14 cellular contexts compared by ENCODE assay signal in the genomic region with DNA sequence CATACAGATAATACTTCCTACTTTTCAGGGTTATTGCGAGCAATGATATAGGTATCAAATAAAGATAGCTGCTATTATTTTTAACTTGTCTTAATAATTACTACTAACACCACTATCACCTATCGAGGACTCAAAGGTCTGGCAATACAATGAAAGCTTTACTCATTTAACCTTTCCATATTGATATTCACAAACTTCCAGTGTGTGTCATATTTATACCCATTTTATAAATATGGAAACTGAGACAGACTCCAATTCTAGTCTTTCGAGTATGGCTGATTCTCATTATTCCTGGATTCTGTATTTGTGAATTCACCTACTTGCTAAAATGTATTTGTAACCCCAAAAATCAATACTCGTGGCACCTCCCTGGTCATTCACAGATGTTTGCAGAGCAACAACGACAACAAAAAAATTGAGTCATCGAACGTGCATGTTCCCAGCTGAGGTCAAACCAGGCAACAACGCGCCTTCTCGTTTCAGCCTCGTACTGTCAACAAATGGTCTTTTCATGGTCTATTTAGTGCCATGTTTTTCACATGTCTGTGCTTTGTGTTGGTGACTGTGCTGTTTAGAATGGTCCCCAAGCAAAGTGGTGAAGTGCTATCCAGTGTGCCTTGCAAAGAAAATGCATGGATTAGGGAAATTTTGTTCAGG. TPM values are rescaled to one million over a fixed set of nuclear protein-coding genes. Genes with fewer than 3 reads are reported as not detected.
DNase-seq lines count a peak whose midpoint lies in the region; ATAC-seq and TF ChIP-seq lines count a peak whose summit lies in the region.
"Had no signal": no experiment of that assay in that cellular context is flagged by ENCODE, and none has a peak within 500 bp of the region (broad histone marks: within the 10 kb centered on the region; RNA-seq: fewer than 3 reads in every experiment).

No MANE protein-coding gene starts in this region.

- no peak overlapping the region for H3K4me3 Mint-ChIP-seq in effector memory CD8-positive, alpha-beta T cell
- H3K4me3 Mint-ChIP-seq: B cell had no signal

- H3K14ac ChIP-seq in IMR-90 (replicated peaks; ENCODE audit: low read depth, low read length), result no peak overlapping the region

- no peaks in the 10 kb centered on the region for H3K9me3 ChIP-seq in IMR-90 (ENCODE audit: control insufficient read depth, insufficient read depth, low read length)
- H3K9me3 ChIP-seq in smooth muscle cell (replicated peaks; ENCODE audit: low read depth), result no peaks in the 10 kb centered on the region

- H3K4me3 ChIP-seq in IMR-90 (ENCODE audit: insufficient read depth, low read depth, low read length) (no peak overlapping the region), smooth muscle cell (no peak overlapping the region)

- H3K4me2 ChIP-seq in IMR-90 (ENCODE audit: low read depth, low read length), result no peak overlapping the region
- H3K4me2 ChIP-seq in smooth muscle cell, result no peak overlapping the region

- H4K5ac ChIP-seq in IMR-90 (ENCODE audit: low read depth, low read length), result no peak overlapping the region

- 0 out of 2 replicates have a peak overlapping the region, but pooled peaks have one; percentile 26 for H2AK5ac ChIP-seq in IMR-90 (ENCODE audit: low read depth, low read length)

- DNase-seq in IMR-90 (no peak), NCI-H748 treated with DMSO at 0.1 percent for 48 hours (lab: John Stamatoyannopoulos, UW) (peak; percentile 74), head of caudate nucleus (peak in 26 of 42 donors; percentile 20 to 80 (median 44)), smooth muscle cell (lab: John Stamatoyannopoulos, UW; ENCODE audit: unreplicated experiment) (no peak)
- no peak for DNase-seq in effector memory CD8-positive, alpha-beta T cell
- DNase-seq: activated CD8-positive, alpha-beta memory T cell treated with anti-CD3 and anti-CD28 coated beads, Interleukin-2, amount 50 U/mL, for 4 hours; activated gamma-delta T cell treated with Interleukin-2 at 50 U/mL for 16 hours; left cardiac atrium; stimulated activated naive CD8-positive, alpha-beta T cell treated with anti-CD3 and anti-CD28 coated beads, Interleukin-15, Interleukin-2, amounts not matched to agents 100 U/mL and 50 U/mL, for 24 hours; T-helper 2 cell had no signal

- H4K20me1 ChIP-seq in IMR-90 (ENCODE audit: insufficient read depth, low read length) (peaks cover 64% of the 10 kb centered on the region), smooth muscle cell (ENCODE audit: low read depth) (peaks cover 98% of the 10 kb centered on the region)

- no peaks in the 10 kb centered on the region for H3K36me3 ChIP-seq in IMR-90 (ENCODE audit: control insufficient read depth, insufficient read depth, low read length)
- no peaks in the 10 kb centered on the region for H3K36me3 ChIP-seq in smooth muscle cell (ENCODE audit: low read depth)

- dilution Hi-C loops in IMR-90 (cut with HindIII; ENCODE audit: low sequenced_read_pairs, unreplicated experiment), result no loop called here

- no peak overlapping the region for H3K4ac ChIP-seq in IMR-90 (ENCODE audit: low read depth, low read length)

- POLR2A ChIA-PET in IMR-90 (lab: Charles Lee; ENCODE audit: unreplicated experiment), result no interaction called here

- no peak overlapping the region for H2AK9ac ChIP-seq in IMR-90 (replicated peaks; ENCODE audit: low read depth, low read length, poor library complexity)

- TF ChIP-seq RAD21 in IMR-90 (IDR thresholded peaks at IDR 0.05; ENCODE audit: low read length), result no peak

- H4K8ac ChIP-seq in IMR-90 (ENCODE audit: low read depth in 2 of 2, low read length in 2 of 2), result no peak overlapping the region

- WGBS in IMR-90 (ENCODE audit: extremely low coverage in 2 of 2, insufficient read length in 1 of 2), 2 experiments, result 93% methylated on average over 8 of the region's 11 CpGs; no CpG with 5 or more reads in 1 of the 2 experiments
- WGBS in smooth muscle cell (ENCODE audit: low lambda C conversion rate), result 95% methylated on average over 11 of the region's 11 CpGs

- H3K27ac Mint-ChIP-seq in effector memory CD8-positive, alpha-beta T cell, result no peak overlapping the region
- H3K27ac Mint-ChIP-seq: B cell had no signal

- H2BK120ac ChIP-seq in IMR-90 (ENCODE audit: low read depth, low read length), result no peak overlapping the region

- peaks cover 18 to 47% of the 10 kb centered on the region in 2 donors for H3K4me1 Mint-ChIP-seq in effector memory CD8-positive, alpha-beta T cell (ENCODE audit: low read depth in 2 of 2)

- H2AFZ ChIP-seq in IMR-90 (replicated peaks; ENCODE audit: low read length, poor library complexity), result no peak overlapping the region
- no peak overlapping the region for H2AFZ ChIP-seq in smooth muscle cell (ENCODE audit: low read depth)

- H3K9ac ChIP-seq in IMR-90 (ENCODE audit: low read depth, low read length) (no peak overlapping the region), smooth muscle cell (ENCODE audit: low read depth) (no peak overlapping the region)

- H2BK5ac ChIP-seq in IMR-90 (ENCODE audit: low read depth, low read length, poor library complexity, severe bottlenecking), result no peak overlapping the region

- TF ChIP-seq CTCF in IMR-90 (conservative IDR thresholded peaks at IDR 0.05; ENCODE audit: low read depth, low read length) (no peak), smooth muscle cell (IDR thresholded peaks at IDR 0.05; ENCODE audit: borderline replicate concordance, insufficient read depth, poor library complexity, severe bottlenecking) (no peak)

- H4K91ac ChIP-seq in IMR-90 (ENCODE audit: insufficient read depth, low read depth, low read length), result no peak overlapping the region

- no peak overlapping the region for H2BK15ac ChIP-seq in IMR-90 (ENCODE audit: low read depth, low read length)

- H3K9me1 ChIP-seq in IMR-90 (ENCODE audit: insufficient read depth, low read length), result peaks cover 20% of the 10 kb centered on the region

- intact Hi-C loops in IMR-90 (cut with micrococcal nuclease), result no loop called here
- intact Hi-C loops in head of caudate nucleus (cut with DNase I), result no loop called here

- H3K18ac ChIP-seq in IMR-90 (ENCODE audit: low read depth, low read length), result no peak overlapping the region

- in situ Hi-C loops in IMR-90 (cut with MboI; ENCODE audit: low sequenced_read_pairs), result no loop called here

- no peak overlapping the region for H3K23ac ChIP-seq in IMR-90 (ENCODE audit: low read depth, low read length)

- no peak overlapping the region for H2BK20ac ChIP-seq in IMR-90 (ENCODE audit: low read depth, low read length)

- H3F3A ChIP-seq in smooth muscle cell (ENCODE audit: low read depth), result peaks cover 6% of the 10 kb centered on the region

- H3K27me3 Mint-ChIP-seq in effector memory CD8-positive, alpha-beta T cell, result no peaks in the 10 kb centered on the region
- H3K27me3 Mint-ChIP-seq: B cell had no signal

- H3K9me3 Mint-ChIP-seq in effector memory CD8-positive, alpha-beta T cell, result no peaks in the 10 kb centered on the region

- H3K4me1 ChIP-seq in IMR-90 (ENCODE audit: control insufficient read depth, insufficient read depth, low read length), result peaks cover 9% of the 10 kb centered on the region
- H3K4me1 ChIP-seq in smooth muscle cell (ENCODE audit: low read depth), result peaks cover 6% of the 10 kb centered on the region

- CTCF ChIA-PET in IMR-90 (lab: Yijun Ruan, JAX), result no interaction called here

- H3K79me2 ChIP-seq in smooth muscle cell (ENCODE audit: low read depth), result peaks cover 99% of the 10 kb centered on the region

- no TSS peak for BruUV-seq in IMR-90 (replicated peaks; lab: Mats Ljungman, UMichigan)

- no peak overlapping the region for H3K27ac ChIP-seq in IMR-90 (ENCODE audit: insufficient read depth, low read length)
- peak overlapping the region; percentile 45 for H3K27ac ChIP-seq in smooth muscle cell (ENCODE audit: low read depth)

- no peak overlapping the region for H3K56ac ChIP-seq in IMR-90 (ENCODE audit: extremely low read depth, insufficient read depth, low read length)

- TF ChIP-seq POLR2A in IMR-90 (IDR thresholded peaks at IDR 0.05; ENCODE audit: low read depth, low read length), result no peak

- peaks cover 24 to 75% of the 10 kb centered on the region in 2 experiments for H3K79me1 ChIP-seq in IMR-90 (ENCODE audit: low read depth in 1 of 2, low read length in 2 of 2)

- peaks cover 3% of the 10 kb centered on the region for H3K36me3 Mint-ChIP-seq in effector memory CD8-positive, alpha-beta T cell (ENCODE audit: insufficient read depth)

- no peak for ATAC-seq in IMR-90 (ENCODE audit: low read depth)
- no peak for ATAC-seq in effector memory CD8-positive, alpha-beta T cell (replicated peaks)
- no peak for ATAC-seq in HG03469 (IDR thresholded peaks at IDR 0.05; ENCODE audit: unreplicated experiment)
- no peak for ATAC-seq in GM21390 (IDR thresholded peaks at IDR 0.05; ENCODE audit: unreplicated experiment)
- ATAC-seq: left cardiac atrium; Right ventricle myocardium inferior; stimulated activated naive CD8-positive, alpha-beta T cell treated with anti-CD3 and anti-CD28 coated beads, Interleukin-15, Interleukin-2, amounts not matched to agents 100 U/mL and 50 U/mL, for 24 hours had no signal

- no peaks in the 10 kb centered on the region for H3K27me3 ChIP-seq in IMR-90 (ENCODE audit: control insufficient read depth, insufficient read depth, low read length)
- H3K27me3 ChIP-seq in smooth muscle cell (ENCODE audit: low read depth), result no peaks in the 10 kb centered on the region

TF ChIP-seq in IMR-90, 13 proteins besides CTCF, POLR2A, EP300 and RAD21 (continues in another document):
- TF ChIP-seq MXI1 (IDR thresholded peaks at IDR 0.05; ENCODE audit: borderline replicate concordance, low read depth, low read length) (no peak), MAZ (IDR thresholded peaks at IDR 0.05; ENCODE audit: borderline replicate concordance, low read depth, low read length) (no peak), RFX5 (IDR thresholded peaks at IDR 0.05; ENCODE audit: low read depth, low read length) (no peak), FOS (IDR thresholded peaks at IDR 0.05; ENCODE audit: low read depth, low read length) (no peak), RCOR1 (IDR thresholded peaks at IDR 0.05; ENCODE audit: insufficient replicate concordance, low read length) (no peak), CHD1 (IDR thresholded peaks at IDR 0.05; ENCODE audit: low read depth, low read length) (no peak), SMC3 (IDR thresholded peaks at IDR 0.05; ENCODE audit: low read depth, low read length) (no peak)

RNA-seq across cellular contexts. Expression of a gene that starts 51.7 kb away (rescaled TPM):
- total RNA-seq in IMR-90 (2012; rRNA removed) (20.3 and 21.7 TPM in 2 replicates), smooth muscle cell (15.5 and 28.5 TPM in 2 replicates)
- polyA plus RNA-seq in IMR-90 (2012; rRNA removed) (13.3 and 13.4 TPM in 2 replicates), smooth muscle cell (16.2 and 17.5 TPM in 2 replicates)
- 6.4 and 8.0 TPM in 2 replicates for polyA plus RNA-seq in IMR-90 (2012; cell fraction: cytosol; rRNA removed)
- 24.1 and 44.4 TPM in 2 replicates for polyA plus RNA-seq in IMR-90 (2012; cell fraction: nucleus; rRNA removed; ENCODE audit: low replicate concordance)

Comparison
In these comparisons a context has a peak if more than half of its experiments do, and no peak if none do; other contexts are left out.
1. DNase-seq: peak in NCI-H748 treated with DMSO at 0.1 percent for 48 hours (single experiment) and head of caudate nucleus (26 of 42); none in IMR-90 (single experiment), smooth muscle cell (single experiment) and effector memory CD8-positive, alpha-beta T cell (0 of 3).